ENCODE assay signal across 15 cellular contexts in the genomic region with DNA sequence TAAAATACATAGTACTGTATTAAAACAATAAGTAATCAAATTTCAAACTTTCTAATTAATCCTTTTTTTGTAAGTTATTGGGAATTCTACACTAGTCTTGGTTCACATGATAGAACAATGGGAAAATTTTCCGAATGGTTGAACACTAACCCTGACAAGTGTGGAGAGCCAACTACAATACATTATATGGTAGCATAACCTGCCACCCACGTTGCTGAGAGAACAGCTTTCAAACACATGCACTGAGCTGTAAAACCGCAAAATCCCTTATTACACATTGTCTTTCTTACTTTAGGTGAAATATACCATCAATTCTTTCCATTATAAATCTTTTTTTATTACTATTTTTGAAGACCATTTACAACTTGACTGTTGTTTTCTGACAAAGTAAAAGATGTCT.
"Had no signal": no experiment of that assay in that cellular context is flagged by ENCODE, and none has a peak within 500 bp of the region (broad histone marks: within the 10 kb centered on the region; RNA-seq: fewer than 3 reads in every experiment).

No MANE protein-coding gene starts in this region.

- FAIRE-seq: colon had no signal

- DNase-seq: activated CD8-positive, alpha-beta memory T cell treated with anti-CD3 and anti-CD28 coated beads, Interleukin-2, amount 10 ng/mL, durations not matched to agents 7 days and 5 days; activated gamma-delta T cell treated with Interleukin-2 at 50 U/mL for 16 hours; activated naive CD8-positive, alpha-beta T cell treated with anti-CD3 and anti-CD28 coated beads, Interleukin-2, amount 10 ng/mL, durations not matched to agents 7 days and 5 days; activated T-cell treated with anti-CD3 and anti-CD28 coated beads, Interleukin-2, amount 50 U/mL, for 24 hours; anterior cingulate cortex; esophagus squamous epithelium; foreskin keratinocyte; head of caudate nucleus; right cardiac atrium; spleen; stimulated activated CD4-positive, alpha-beta T cell treated with anti-CD3 and anti-CD28 coated beads, Interleukin-1b, Interleukin-23, amount 100 ng/mL, for 48 hours; stimulated activated naive B cell treated with anti-CD40 and anti-IgM and Interleukin-4, amounts not matched to agents 10 μg/mL and 1 μg/mL and 100 μg/mL, for 72 hours; transverse colon had no signal

- H3K9me3 Mint-ChIP-seq: activated naive CD8-positive, alpha-beta T cell treated with anti-CD3 and anti-CD28 coated beads, Interleukin-2, amount 10 ng/mL, durations not matched to agents 7 days and 5 days; activated T-cell treated with anti-CD3 and anti-CD28 coated beads, Interleukin-2, amount 50 U/mL, for 24 hours; neural crest cell; stimulated activated naive B cell treated with anti-CD40 and anti-IgM and Interleukin-4, amounts not matched to agents 10 μg/mL and 1 μg/mL and 100 μg/mL, for 72 hours had no signal

- H3K27me3 Mint-ChIP-seq: activated CD8-positive, alpha-beta memory T cell treated with anti-CD3 and anti-CD28 coated beads, Interleukin-2, amount 10 ng/mL, durations not matched to agents 7 days and 5 days; activated naive CD8-positive, alpha-beta T cell treated with anti-CD3 and anti-CD28 coated beads, Interleukin-2, amount 10 ng/mL, durations not matched to agents 7 days and 5 days; activated T-cell treated with anti-CD3 and anti-CD28 coated beads, Interleukin-2, amount 50 U/mL, for 24 hours; stimulated activated naive B cell treated with anti-CD40 and anti-IgM and Interleukin-4, amounts not matched to agents 10 μg/mL and 1 μg/mL and 100 μg/mL, for 72 hours had no signal

- H3K27ac Mint-ChIP-seq: activated CD8-positive, alpha-beta memory T cell treated with anti-CD3 and anti-CD28 coated beads, Interleukin-2, amount 10 ng/mL, durations not matched to agents 7 days and 5 days; activated naive CD8-positive, alpha-beta T cell treated with anti-CD3 and anti-CD28 coated beads, Interleukin-2, amount 10 ng/mL, durations not matched to agents 7 days and 5 days; activated T-cell treated with anti-CD3 and anti-CD28 coated beads, Interleukin-2, amount 50 U/mL, for 24 hours; stimulated activated naive B cell treated with anti-CD40 and anti-IgM and Interleukin-4, amounts not matched to agents 10 μg/mL and 1 μg/mL and 100 μg/mL, for 72 hours had no signal

- H3K4me3 Mint-ChIP-seq: activated CD8-positive, alpha-beta memory T cell treated with anti-CD3 and anti-CD28 coated beads, Interleukin-2, amount 10 ng/mL, durations not matched to agents 7 days and 5 days; activated naive CD8-positive, alpha-beta T cell treated with anti-CD3 and anti-CD28 coated beads, Interleukin-2, amount 10 ng/mL, durations not matched to agents 7 days and 5 days; activated T-cell treated with anti-CD3 and anti-CD28 coated beads, Interleukin-2, amount 50 U/mL, for 24 hours; neural crest cell; stimulated activated naive B cell treated with anti-CD40 and anti-IgM and Interleukin-4, amounts not matched to agents 10 μg/mL and 1 μg/mL and 100 μg/mL, for 72 hours had no signal

- ATAC-seq: activated CD8-positive, alpha-beta memory T cell treated with anti-CD3 and anti-CD28 coated beads, Interleukin-2, amount 10 ng/mL, durations not matched to agents 7 days and 5 days; foreskin keratinocyte; right cardiac atrium; stimulated activated naive B cell treated with anti-CD40 and anti-IgM and Interleukin-4, amounts not matched to agents 10 μg/mL and 1 μg/mL and 100 μg/mL, for 72 hours had no signal

- H3K4me1 Mint-ChIP-seq: activated CD8-positive, alpha-beta memory T cell treated with anti-CD3 and anti-CD28 coated beads, Interleukin-2, amount 10 ng/mL, durations not matched to agents 7 days and 5 days had no signal
